Comparison of ENCODE assay signal across 14 cellular contexts in genomic region chr1:8476021-8476420, GRCh38.
DNase-seq lines count a peak whose midpoint lies in the region; ATAC-seq and TF ChIP-seq lines count a peak whose summit lies in the region.
"Had no signal": no experiment of that assay in that cellular context is flagged by ENCODE, and none has a peak within 500 bp of the region (broad histone marks: within the 10 kb centered on the region; RNA-seq: fewer than 3 reads in every experiment).

No MANE protein-coding gene starts in this region.

- peak overlapping the region; percentile 25 for H3K27ac Mint-ChIP-seq in activated naive CD8-positive, alpha-beta T cell treated with anti-CD3 and anti-CD28 coated beads, Interleukin-2, amount 10 ng/mL, durations not matched to agents 7 days and 5 days

- H3K9me3 ChIP-seq in cardiac muscle cell (ENCODE audit: low read depth) (no peaks in the 10 kb centered on the region), mucosa of descending colon (no peaks in the 10 kb centered on the region)
- H3K9me3 ChIP-seq: heart right ventricle, spleen had no signal

- no peak for ATAC-seq in activated naive CD8-positive, alpha-beta T cell treated with anti-CD3 and anti-CD28 coated beads, Interleukin-2, amount 10 ng/mL, durations not matched to agents 7 days and 5 days (ENCODE audit: low read depth)
- ATAC-seq in mucosa of descending colon, result peak; percentile 33

- TF ChIP-seq CTCF in cardiac muscle cell (IDR thresholded peaks at IDR 0.05; ENCODE audit: low read depth, low read length) (no peak), mucosa of descending colon (IDR thresholded peaks at IDR 0.05) (no peak), lower leg skin (IDR thresholded peaks at IDR 0.05) (no peak)

- peak overlapping the region; percentile 30 for H3K27ac ChIP-seq in cardiac muscle cell

- H3K27me3 Mint-ChIP-seq in activated naive CD8-positive, alpha-beta T cell treated with anti-CD3 and anti-CD28 coated beads, Interleukin-2, amount 10 ng/mL, durations not matched to agents 7 days and 5 days, result no peaks in the 10 kb centered on the region

- H3K4me3 ChIP-seq in cardiac muscle cell, result no peak overlapping the region
- no peak overlapping the region for H3K4me3 ChIP-seq in mucosa of descending colon
- H3K4me3 ChIP-seq in lower leg skin (ENCODE audit: low read depth, poor library complexity, severe bottlenecking), result no peak overlapping the region
- H3K4me3 ChIP-seq: heart right ventricle, spleen had no signal

- intact Hi-C loops in cardiac septum (cut with DNase I) (no loop called here), mucosa of descending colon (cut with DNase I, micrococcal nuclease) (no loop called here), lower leg skin (cut with DNase I; ENCODE audit: low total_unique reads) (no loop called here)

- no peaks in the 10 kb centered on the region for H3K9me3 Mint-ChIP-seq in activated naive CD8-positive, alpha-beta T cell treated with anti-CD3 and anti-CD28 coated beads, Interleukin-2, amount 10 ng/mL, durations not matched to agents 7 days and 5 days

- DNase-seq in cardiac muscle cell (ENCODE audit: low read depth in 1 of 2, low spot score in 1 of 2), result no peak
- no peak for DNase-seq in cardiac septum (ENCODE audit: low spot score)
- no peak for DNase-seq in activated naive CD8-positive, alpha-beta T cell treated with anti-CD3 and anti-CD28 coated beads, Interleukin-2, amount 10 ng/mL, durations not matched to agents 7 days and 5 days
- DNase-seq in mucosa of descending colon, result no peak
- no peak for DNase-seq in lower leg skin (ENCODE audit: low spot score in 2 of 2)
- DNase-seq in stimulated activated CD4-positive, alpha-beta T cell treated with anti-CD3 and anti-CD28 coated beads, Interleukin-15, amount 100 ng/mL, for 24 hours, result no peak
- no peak for DNase-seq in HuH-7 (ENCODE audit: low spot score)
- DNase-seq in T1000 (lab: John Stamatoyannopoulos, UW), result no peak
- DNase-seq: activated naive CD4-positive, alpha-beta T cell treated with anti-CD3 and anti-CD28 coated beads, Interleukin-2, amount 50 U/mL, for 16 hours; DMS 273 treated with DMSO at 0.1 percent for 48 hours; heart right ventricle; NCI-H1417 treated with DMSO at 0.1 percent for 48 hours; NCI-H510A treated with DMSO at 0.1 percent for 48 hours; spleen had no signal

- POLR2A ChIA-PET in activated naive CD8-positive, alpha-beta T cell treated with anti-CD3 and anti-CD28 coated beads, Interleukin-2, amount 10 ng/mL, durations not matched to agents 7 days and 5 days (lab: Charles Lee), result no interaction called here

- no peak overlapping the region for H3K4me3 Mint-ChIP-seq in activated naive CD8-positive, alpha-beta T cell treated with anti-CD3 and anti-CD28 coated beads, Interleukin-2, amount 10 ng/mL, durations not matched to agents 7 days and 5 days

- no peak for TF ChIP-seq POLR2A in lower leg skin (IDR thresholded peaks at IDR 0.05)

- no peaks in the 10 kb centered on the region for H3K27me3 ChIP-seq in cardiac muscle cell
- H3K27me3 ChIP-seq: heart right ventricle, spleen had no signal

- H3K4me1 ChIP-seq in cardiac muscle cell (ENCODE audit: low read depth) (peaks cover 8% of the 10 kb centered on the region), mucosa of descending colon (ENCODE audit: low read depth) (no peaks in the 10 kb centered on the region)

- 72 to 74% methylated on average over 4 of the region's 4 CpGs for WGBS in lower leg skin, 2 donors

- H3K4me1 Mint-ChIP-seq in activated naive CD8-positive, alpha-beta T cell treated with anti-CD3 and anti-CD28 coated beads, Interleukin-2, amount 10 ng/mL, durations not matched to agents 7 days and 5 days, result peaks cover 45% of the 10 kb centered on the region

- no peaks in the 10 kb centered on the region for H3K36me3 ChIP-seq in cardiac muscle cell
- no peaks in the 10 kb centered on the region for H3K36me3 ChIP-seq in mucosa of descending colon (ENCODE audit: low read depth)
- H3K36me3 ChIP-seq: spleen had no signal

- peaks cover 3% of the 10 kb centered on the region for H3K36me3 Mint-ChIP-seq in activated naive CD8-positive, alpha-beta T cell treated with anti-CD3 and anti-CD28 coated beads, Interleukin-2, amount 10 ng/mL, durations not matched to agents 7 days and 5 days
